ENCODE assay signal across 10 cellular contexts in the genomic region with DNA sequence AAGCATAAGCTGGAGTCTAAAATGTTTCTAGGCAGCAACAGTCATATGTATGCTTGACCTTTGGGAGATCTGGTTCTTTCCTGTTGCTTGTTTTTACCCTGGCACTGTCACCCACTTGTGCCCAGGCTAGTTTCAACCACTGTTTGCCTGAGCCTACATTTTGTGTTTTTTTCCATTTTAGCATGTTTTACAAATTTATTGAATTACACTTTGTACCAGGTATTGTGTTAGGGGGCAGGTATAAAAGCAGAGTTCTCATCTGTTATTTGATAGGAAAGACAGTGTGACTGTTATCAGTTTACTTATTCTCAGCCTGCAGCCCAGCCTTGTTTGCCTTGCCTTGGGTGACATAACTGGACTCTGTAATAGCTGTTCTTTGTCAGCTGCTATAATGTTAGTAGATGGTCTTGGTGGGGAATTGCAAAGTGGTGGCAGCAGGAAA.
DNase-seq lines count a peak whose midpoint lies in the region; ATAC-seq and TF ChIP-seq lines count a peak whose summit lies in the region.
"Had no signal": no experiment of that assay in that cellular context is flagged by ENCODE, and none has a peak within 500 bp of the region (broad histone marks: within the 10 kb centered on the region; RNA-seq: fewer than 3 reads in every experiment).

No MANE protein-coding gene starts in this region.

- H3K4me1 Mint-ChIP-seq in T-helper 17 cell (peaks cover 30% of the 10 kb centered on the region), endodermal cell (peaks cover 13% of the 10 kb centered on the region)

- no peak overlapping the region for H4K91ac ChIP-seq in trophoblast cell (ENCODE audit: low read depth, low read length)

- H3K18ac ChIP-seq in trophoblast cell (ENCODE audit: low read length) = no peak overlapping the region

- H3K9ac ChIP-seq in trophoblast cell (ENCODE audit: low read length) (no peak overlapping the region), endodermal cell (ENCODE audit: extremely low read depth, low read length, poor library complexity, severe bottlenecking) (no peak overlapping the region)

- TF ChIP-seq CTCF in cardiac muscle cell (IDR thresholded peaks at IDR 0.05; ENCODE audit: low read depth, low read length) (no peak), left ventricle myocardium inferior (IDR thresholded peaks at IDR 0.05; ENCODE audit: borderline replicate concordance) (no peak), endodermal cell (conservative IDR thresholded peaks at IDR 0.05) (no peak)

- no peaks in the 10 kb centered on the region for H3K4me1 ChIP-seq in cardiac muscle cell (ENCODE audit: low read depth)
- peaks cover 15% of the 10 kb centered on the region for H3K4me1 ChIP-seq in left ventricle myocardium inferior
- H3K4me1 ChIP-seq in trophoblast cell (ENCODE audit: control insufficient read depth in 1 of 2, insufficient read depth in 2 of 2, low read length in 2 of 2) = no peaks in the 10 kb centered on the region
- peaks cover 4% of the 10 kb centered on the region for H3K4me1 ChIP-seq in endodermal cell (ENCODE audit: control insufficient read depth, insufficient read depth, low read length)

- no peak overlapping the region for H3K4me2 ChIP-seq in trophoblast cell (ENCODE audit: low read length)

- H3K4me3 Mint-ChIP-seq in T-helper 17 cell (peak overlapping the region; percentile 21), endodermal cell (no peak overlapping the region)

- H3K4me3 ChIP-seq in cardiac muscle cell = no peak overlapping the region
- H3K4me3 ChIP-seq in left ventricle myocardium inferior = no peak overlapping the region
- no peak overlapping the region for H3K4me3 ChIP-seq in trophoblast cell (ENCODE audit: low read depth, low read length)
- H3K4me3 ChIP-seq in endodermal cell (ENCODE audit: low read length) = no peak overlapping the region
- H3K4me3 ChIP-seq: body of pancreas had no signal

- ATAC-seq in HG03025 (IDR thresholded peaks at IDR 0.05; ENCODE audit: low FRiP score, unreplicated experiment) (peak; percentile 20), T-helper 17 cell (no peak)
- ATAC-seq: body of pancreas had no signal

- H3K79me2 ChIP-seq in trophoblast cell (ENCODE audit: control insufficient read depth, insufficient read depth, low read length, poor library complexity) = no peaks in the 10 kb centered on the region

- H4K12ac ChIP-seq in trophoblast cell (ENCODE audit: low read depth, low read length) = no peak overlapping the region

- no peak overlapping the region for H2BK12ac ChIP-seq in trophoblast cell (ENCODE audit: low read length)

- no peak overlapping the region for H3K14ac ChIP-seq in trophoblast cell (ENCODE audit: low read length)

- H4K8ac ChIP-seq in trophoblast cell (ENCODE audit: low read depth, low read length) = no peak overlapping the region

- H3K27ac ChIP-seq in cardiac muscle cell (peak overlapping the region; percentile 16), left ventricle myocardium inferior (replicated peaks) (no peak overlapping the region), trophoblast cell (ENCODE audit: low read depth, low read length) (no peak overlapping the region), endodermal cell (ENCODE audit: low read depth, low read length) (no peak overlapping the region)
- H3K27ac ChIP-seq: body of pancreas had no signal

- H3K79me1 ChIP-seq in trophoblast cell (ENCODE audit: low read length) = no peaks in the 10 kb centered on the region

- no peaks in the 10 kb centered on the region for H3K36me3 ChIP-seq in cardiac muscle cell
- H3K36me3 ChIP-seq in left ventricle myocardium inferior = no peaks in the 10 kb centered on the region
- H3K36me3 ChIP-seq in trophoblast cell (ENCODE audit: control insufficient read depth in 1 of 2, insufficient read depth in 2 of 2, low read length in 2 of 2) = no peaks in the 10 kb centered on the region
- H3K36me3 ChIP-seq in endodermal cell (ENCODE audit: control insufficient read depth, insufficient read depth, low read length) = no peaks in the 10 kb centered on the region

- intact Hi-C loops in left ventricle myocardium inferior (cut with micrococcal nuclease) = no loop called here

- H2AK5ac ChIP-seq in trophoblast cell (ENCODE audit: low read length) = no peak overlapping the region

- H2BK5ac ChIP-seq in trophoblast cell (ENCODE audit: low read depth, low read length, poor library complexity) = no peak overlapping the region

- DNase-seq in cardiac muscle cell (ENCODE audit: low read depth in 1 of 2, low spot score in 1 of 2) = no peak
- no peak for DNase-seq in left ventricle myocardium inferior
- no peak for DNase-seq in T-helper 17 cell
- no peak for DNase-seq in activated effector memory CD4-positive, alpha-beta T cell treated with anti-CD3 and anti-CD28 coated beads, Interleukin-2, amount 50 U/mL, for 16 hours
- DNase-seq in NCI-H526 treated with DMSO at 0.1 percent for 48 hours (lab: John Stamatoyannopoulos, UW) = no peak
- no peak for DNase-seq in trophoblast cell
- no peak for DNase-seq in endodermal cell
- DNase-seq: stimulated activated naive CD4-positive, alpha-beta T cell treated with Interleukin-2 at 50 U/mL for 16 hours had no signal

- H2BK120ac ChIP-seq in trophoblast cell (ENCODE audit: insufficient read depth, low read length, poor library complexity) = no peak overlapping the region

- no peaks in the 10 kb centered on the region for H3K27me3 Mint-ChIP-seq in T-helper 17 cell
- H3K27me3 Mint-ChIP-seq in endodermal cell (ENCODE audit: insufficient read depth) = no peaks in the 10 kb centered on the region

- H3K27me3 ChIP-seq in cardiac muscle cell (no peaks in the 10 kb centered on the region), left ventricle myocardium inferior (ENCODE audit: low read depth) (no peaks in the 10 kb centered on the region), trophoblast cell (ENCODE audit: insufficient read depth, low read length) (no peaks in the 10 kb centered on the region), endodermal cell (ENCODE audit: control insufficient read depth, insufficient read depth, low read length, poor library complexity, severe bottlenecking) (no peaks in the 10 kb centered on the region)
- H3K27me3 ChIP-seq: body of pancreas had no signal

- H3K9me3 ChIP-seq in cardiac muscle cell (ENCODE audit: low read depth) (no peaks in the 10 kb centered on the region), left ventricle myocardium inferior (replicated peaks) (no peaks in the 10 kb centered on the region), T-helper 17 cell (ENCODE audit: control insufficient read depth, low read length, poor library complexity, severe bottlenecking) (no peaks in the 10 kb centered on the region), trophoblast cell (ENCODE audit: insufficient read depth, low read depth, low read length) (no peaks in the 10 kb centered on the region), endodermal cell (ENCODE audit: control insufficient read depth, low read length) (no peaks in the 10 kb centered on the region)
- H3K9me3 ChIP-seq: body of pancreas had no signal

- H3K9me3 Mint-ChIP-seq in endodermal cell = peaks cover 4% of the 10 kb centered on the region

- H3K23ac ChIP-seq in trophoblast cell (ENCODE audit: low read length) = no peak overlapping the region

- no peak overlapping the region for H3K27ac Mint-ChIP-seq in T-helper 17 cell
- no peak overlapping the region for H3K27ac Mint-ChIP-seq in endodermal cell

- H2AFZ ChIP-seq in trophoblast cell (ENCODE audit: insufficient read depth, low read length, poor library complexity) = no peak overlapping the region

- H3K36me3 Mint-ChIP-seq in T-helper 17 cell (ENCODE audit: low read depth) = no peaks in the 10 kb centered on the region
- H3K36me3 Mint-ChIP-seq in endodermal cell (ENCODE audit: low read depth) = peaks cover 9% of the 10 kb centered on the region

- no peak overlapping the region for H3K4ac ChIP-seq in trophoblast cell (ENCODE audit: low read depth, low read length)
